Comparison of ENCODE assay signal across 8 cellular contexts in genomic region chr1:110235839-110236682, GRCh38. TPM values are rescaled to one million over a fixed set of nuclear protein-coding genes. Genes with fewer than 3 reads are reported as not detected.
DNase-seq lines count a peak whose midpoint lies in the region; TF ChIP-seq lines count a peak whose summit lies in the region.

No MANE protein-coding gene starts in this region.

- TF ChIP-seq CTCF in PC-9 (conservative IDR thresholded peaks at IDR 0.05): no peak

- intact Hi-C loops in PC-9 (cut with micrococcal nuclease; ENCODE audit: unreplicated experiment): no loop called here

- H3K27ac ChIP-seq in PC-9: peak overlapping the region; percentile 89

- H3K27me3 ChIP-seq in PC-9 (ENCODE audit: insufficient read depth, low read depth): no peaks in the 10 kb centered on the region

- no peak overlapping the region for H3K4me3 ChIP-seq in PC-9

- H3K36me3 ChIP-seq in PC-9 (ENCODE audit: low read depth): peaks cover 10% of the 10 kb centered on the region

- POLR2A ChIA-PET in PC-9 (lab: Charles Lee; ENCODE audit: unreplicated experiment): no interaction called here

- BruUV-seq in PC-9 (replicated peaks; lab: Mats Ljungman, UMichigan): no TSS peak

- no peaks in the 10 kb centered on the region for H4K20me1 ChIP-seq in PC-9 (ENCODE audit: insufficient read depth)

- peaks cover 41% of the 10 kb centered on the region for H3F3A ChIP-seq in PC-9 (ENCODE audit: insufficient read depth, low read depth)

- H3K4me1 ChIP-seq in PC-9 (replicated peaks; ENCODE audit: insufficient read depth): peaks cover 53% of the 10 kb centered on the region

- no peaks in the 10 kb centered on the region for H3K9me2 ChIP-seq in PC-9 (ENCODE audit: insufficient read depth)

- no peaks in the 10 kb centered on the region for H3K79me2 ChIP-seq in PC-9 (ENCODE audit: low read depth)

- peak; percentile 17 for DNase-seq in activated CD8-positive, alpha-beta memory T cell treated with anti-CD3 and anti-CD28 coated beads, Interleukin-2, amount 50 U/mL, for 24 hours (ENCODE audit: extremely low read depth)
- DNase-seq in activated CD8-positive, alpha-beta memory T cell treated with anti-CD3 and anti-CD28 coated beads, Interleukin-2, amount 50 U/mL, for 4 hours: no peak
- peak; percentile 42 to 99 for DNase-seq in PC-9
- DNase-seq in dermis blood vessel endothelial cell: peak; percentile 74
- DNase-seq in stimulated activated CD4-positive, alpha-beta T cell treated with anti-CD3 and anti-CD28 coated beads, Interleukin-2, amount 100 ng/mL, for 48 hours: peak; percentile 47 to 54
- DNase-seq in NCI-H146 (lab: John Stamatoyannopoulos, UW): no peak
- DNase-seq in NCI-H526 treated with DMSO at 0.1 percent for 48 hours (lab: John Stamatoyannopoulos, UW): no peak
- no peak for DNase-seq in NCI-H524 (lab: John Stamatoyannopoulos, UW)

- no peaks in the 10 kb centered on the region for H3K9me3 ChIP-seq in PC-9 (ENCODE audit: insufficient read depth, low read depth)

- peak overlapping the region; percentile 1; the same call in 1 of the 2 replicates for H2AFZ ChIP-seq in PC-9

- H3K4me2 ChIP-seq in PC-9: peak overlapping the region; percentile 58

- CTCF ChIA-PET in PC-9 (lab: Charles Lee): no interaction called here

RNA-seq across cellular contexts. Expression of gene KCNC4, which starts 25.9 kb away (rescaled TPM):
- total RNA-seq in PC-9 (2021) (8.6 and 9.4 TPM in 2 replicates), dermis blood vessel endothelial cell (5.1 and 5.8 TPM in 2 replicates)

Comparison
In these comparisons a context has a peak if more than half of its experiments do, and no peak if none do; other contexts are left out.
1. DNase-seq: peak in activated CD8-positive, alpha-beta memory T cell treated with anti-CD3 and anti-CD28 coated beads, Interleukin-2, amount 50 U/mL, for 24 hours (single experiment), PC-9 (2 of 2), dermis blood vessel endothelial cell (single experiment) and stimulated activated CD4-positive, alpha-beta T cell treated with anti-CD3 and anti-CD28 coated beads, Interleukin-2, amount 100 ng/mL, for 48 hours (2 of 2); none in activated CD8-positive, alpha-beta memory T cell treated with anti-CD3 and anti-CD28 coated beads, Interleukin-2, amount 50 U/mL, for 4 hours (single experiment), NCI-H146 (single experiment), NCI-H526 treated with DMSO at 0.1 percent for 48 hours (single experiment) and NCI-H524 (0 of 2).